8 cellular contexts compared by ENCODE assay signal in genomic region chr4:23717528-23718248, GRCh38.
DNase-seq lines count a peak whose midpoint lies in the region; ATAC-seq lines count a peak whose summit lies in the region.

No MANE protein-coding gene starts in this region.

- H3K27me3 Mint-ChIP-seq in activated naive CD4-positive, alpha-beta T cell treated with anti-CD3 and anti-CD28 coated beads for 36 hours (ENCODE audit: low read depth) = no peaks in the 10 kb centered on the region
- no peaks in the 10 kb centered on the region for H3K27me3 Mint-ChIP-seq in stimulated activated naive B cell treated with anti-CD40 and anti-IgM and Interleukin-4, amounts not matched to agents 10 μg/mL and 1 μg/mL and 100 μg/mL, for 72 hours

- CTCF ChIA-PET in activated naive CD4-positive, alpha-beta T cell treated with anti-CD3 and anti-CD28 coated beads for 36 hours (lab: Charles Lee) = interaction anchor here (0.6 to 1.6 kb wide), 6 partner anchors 8 to 717 kb away, joined by 3 to 5 read pairs (median 3); no protein-coding TSS in a partner anchor

- no peak overlapping the region for H3K27ac Mint-ChIP-seq in activated naive CD4-positive, alpha-beta T cell treated with anti-CD3 and anti-CD28 coated beads for 36 hours
- no peak overlapping the region for H3K27ac Mint-ChIP-seq in stimulated activated naive B cell treated with anti-CD40 and anti-IgM and Interleukin-4, amounts not matched to agents 10 μg/mL and 1 μg/mL and 100 μg/mL, for 72 hours

- peak; percentile 49 for ATAC-seq in esophagus mucosa
- ATAC-seq in stimulated activated naive B cell treated with anti-CD40 and anti-IgM and Interleukin-4, amounts not matched to agents 10 μg/mL and 1 μg/mL and 100 μg/mL, for 72 hours (replicated peaks) = peak; percentile 57 to 66

- no peaks in the 10 kb centered on the region for H3K36me3 Mint-ChIP-seq in activated naive CD4-positive, alpha-beta T cell treated with anti-CD3 and anti-CD28 coated beads for 36 hours (ENCODE audit: low read depth)
- H3K36me3 Mint-ChIP-seq in stimulated activated naive B cell treated with anti-CD40 and anti-IgM and Interleukin-4, amounts not matched to agents 10 μg/mL and 1 μg/mL and 100 μg/mL, for 72 hours = no peaks in the 10 kb centered on the region

- no peak overlapping the region for H3K4me3 Mint-ChIP-seq in activated naive CD4-positive, alpha-beta T cell treated with anti-CD3 and anti-CD28 coated beads for 36 hours
- H3K4me3 Mint-ChIP-seq in stimulated activated naive B cell treated with anti-CD40 and anti-IgM and Interleukin-4, amounts not matched to agents 10 μg/mL and 1 μg/mL and 100 μg/mL, for 72 hours = no peak overlapping the region

- intact Hi-C loops in activated naive CD4-positive, alpha-beta T cell treated with anti-CD3 and anti-CD28 coated beads for 36 hours (cut with micrococcal nuclease) = loop anchor here (1.0 to 10.0 kb wide), 5 partner anchors 383 to 820 kb away; no protein-coding TSS in a partner anchor
- intact Hi-C loops in posterior vena cava (cut with DNase I) = no loop called here

- no peaks in the 10 kb centered on the region for H3K9me3 Mint-ChIP-seq in activated naive CD4-positive, alpha-beta T cell treated with anti-CD3 and anti-CD28 coated beads for 36 hours
- peaks cover 1 to 9% of the 10 kb centered on the region in 2 donors for H3K9me3 Mint-ChIP-seq in stimulated activated naive B cell treated with anti-CD40 and anti-IgM and Interleukin-4, amounts not matched to agents 10 μg/mL and 1 μg/mL and 100 μg/mL, for 72 hours

- peak; percentile 13 for DNase-seq in activated naive CD4-positive, alpha-beta T cell treated with anti-CD3 and anti-CD28 coated beads for 36 hours
- no peak for DNase-seq in activated naive CD4-positive, alpha-beta T cell treated with Interleukin-2 at 50 U/mL for 16 hours
- DNase-seq in NCI-H524 (lab: John Stamatoyannopoulos, UW) (peak; percentile 7 to 44), dedifferentiated amniotic fluid mesenchymal stem cell (ENCODE audit: extremely low spot score) (no peak), posterior vena cava (ENCODE audit: low spot score) (no peak), germinal center (ENCODE audit: low spot score) (no peak)
- no peak for DNase-seq in stimulated activated naive B cell treated with anti-CD40 and anti-IgM and Interleukin-4, amounts not matched to agents 10 μg/mL and 1 μg/mL and 100 μg/mL, for 72 hours

- no peaks in the 10 kb centered on the region for H3K4me1 Mint-ChIP-seq in activated naive CD4-positive, alpha-beta T cell treated with anti-CD3 and anti-CD28 coated beads for 36 hours (ENCODE audit: low read depth)
- no peaks in the 10 kb centered on the region for H3K4me1 Mint-ChIP-seq in stimulated activated naive B cell treated with anti-CD40 and anti-IgM and Interleukin-4, amounts not matched to agents 10 μg/mL and 1 μg/mL and 100 μg/mL, for 72 hours

Comparison
In these comparisons a context has a peak if more than half of its experiments do, and no peak if none do; other contexts are left out.
1. DNase-seq: peak in activated naive CD4-positive, alpha-beta T cell treated with anti-CD3 and anti-CD28 coated beads for 36 hours (single experiment) and NCI-H524 (2 of 2); none in activated naive CD4-positive, alpha-beta T cell treated with Interleukin-2 at 50 U/mL for 16 hours (single experiment), stimulated activated naive B cell treated with anti-CD40 and anti-IgM and Interleukin-4, amounts not matched to agents 10 μg/mL and 1 μg/mL and 100 μg/mL, for 72 hours (single experiment), dedifferentiated amniotic fluid mesenchymal stem cell (single experiment), posterior vena cava (single experiment) and germinal center (single experiment).